In the genomic region with DNA sequence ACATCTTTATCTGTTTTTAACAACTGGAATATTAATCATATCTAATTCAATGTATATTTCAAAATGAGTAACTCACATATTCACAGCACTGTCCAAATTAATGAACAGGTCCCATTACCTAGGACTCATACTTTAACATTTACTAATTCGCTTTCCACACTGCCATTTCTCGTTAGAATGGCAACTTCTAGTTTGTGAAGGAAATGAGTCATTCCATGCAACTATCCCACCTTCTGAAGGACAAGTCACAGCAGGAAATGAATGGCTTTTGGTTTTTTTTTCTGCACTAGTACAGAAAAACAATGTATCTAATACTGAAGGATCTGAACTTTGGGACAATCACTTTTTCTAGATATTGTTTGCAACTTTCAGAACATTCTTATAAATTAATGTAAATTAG, we compare ENCODE assay signal across 12 cellular contexts. TPM values are rescaled to one million over a fixed set of nuclear protein-coding genes. Genes with fewer than 3 reads are reported as not detected.
DNase-seq lines count a peak whose midpoint lies in the region; ATAC-seq, FAIRE-seq and TF ChIP-seq lines count a peak whose summit lies in the region.
"Had no signal": no experiment of that assay in that cellular context is flagged by ENCODE, and none has a peak within 500 bp of the region (broad histone marks: within the 10 kb centered on the region; RNA-seq: fewer than 3 reads in every experiment).

No MANE protein-coding gene starts in this region.

- no peak overlapping the region for H3K27ac Mint-ChIP-seq in activated CD4-positive, alpha-beta T cell treated with anti-CD3 and anti-CD28 coated beads for 36 hours
- no peak overlapping the region for H3K27ac Mint-ChIP-seq in H9

- H2BK12ac ChIP-seq in H9 (ENCODE audit: insufficient read length, low read depth, low read length): no peak overlapping the region

- H2AFZ ChIP-seq in mammary epithelial cell (ENCODE audit: low read depth, low read length): no peak overlapping the region
- no peak overlapping the region for H2AFZ ChIP-seq in smooth muscle cell (ENCODE audit: low read depth)
- no peak overlapping the region for H2AFZ ChIP-seq in H9 (ENCODE audit: low read length)

- H3K4me1 ChIP-seq in mammary epithelial cell (ENCODE audit: insufficient read depth, low read length) (peaks cover 48% of the 10 kb centered on the region), smooth muscle cell (ENCODE audit: low read depth) (peaks cover 57% of the 10 kb centered on the region), gastroesophageal sphincter (peaks cover 0 to 34% (median 7%) of the 10 kb centered on the region in 3 donors), H9 (ENCODE audit: insufficient read depth, low read length) (peaks cover 11% of the 10 kb centered on the region; the same call in 1 of the 2 replicates)

- dilution Hi-C loops in mammary epithelial cell (cut with HindIII; ENCODE audit: low sequenced_read_pairs): no loop called here

- POLR2A ChIA-PET in activated CD4-positive, alpha-beta T cell treated with anti-CD3 and anti-CD28 coated beads for 36 hours (lab: Charles Lee): no interaction called here

- H3F3A ChIP-seq in smooth muscle cell (ENCODE audit: low read depth): no peaks in the 10 kb centered on the region

- peaks cover 4% of the 10 kb centered on the region for H3K79me1 ChIP-seq in H9 (ENCODE audit: insufficient read depth, low read depth, low read length, poor library complexity, severe bottlenecking)

- no peaks in the 10 kb centered on the region for H3K9me3 ChIP-seq in mammary epithelial cell (replicated peaks; ENCODE audit: insufficient read depth, low read length)
- no peaks in the 10 kb centered on the region for H3K9me3 ChIP-seq in smooth muscle cell (replicated peaks; ENCODE audit: low read depth)
- no peaks in the 10 kb centered on the region for H3K9me3 ChIP-seq in gastroesophageal sphincter
- no peaks in the 10 kb centered on the region for H3K9me3 ChIP-seq in H9 (ENCODE audit: control insufficient read depth, low read depth, low read length)

- H3K27me3 Mint-ChIP-seq in activated CD4-positive, alpha-beta T cell treated with anti-CD3 and anti-CD28 coated beads for 36 hours: peaks cover 2% of the 10 kb centered on the region
- H3K27me3 Mint-ChIP-seq in H9 (ENCODE audit: low read depth): no peaks in the 10 kb centered on the region

- H2BK15ac ChIP-seq in H9 (ENCODE audit: low read depth, low read length): no peak overlapping the region

- H3K9me3 Mint-ChIP-seq in activated CD4-positive, alpha-beta T cell treated with anti-CD3 and anti-CD28 coated beads for 36 hours (ENCODE audit: low read depth): peaks cover 2% of the 10 kb centered on the region
- peaks cover 0 to 3% of the 10 kb centered on the region in 2 experiments; a peak in 1 of 5 replicates for H3K9me3 Mint-ChIP-seq in H9

- no peak for TF ChIP-seq EP300 in gastroesophageal sphincter (IDR thresholded peaks at IDR 0.05)

- TF ChIP-seq CTCF in mammary epithelial cell (conservative IDR thresholded peaks at IDR 0.05 in 1 of 2, IDR thresholded peaks at IDR 0.05 in 1 of 2; ENCODE audit: extremely low read depth in 1 of 2, insufficient read depth in 1 of 2, low read depth in 1 of 2, low read length in 2 of 2) (no peak), smooth muscle cell (IDR thresholded peaks at IDR 0.05; ENCODE audit: borderline replicate concordance, insufficient read depth, poor library complexity, severe bottlenecking) (no peak), gastroesophageal sphincter (IDR thresholded peaks at IDR 0.05) (no peak), H9 (conservative IDR thresholded peaks at IDR 0.05) (no peak)

- no peak overlapping the region for H4K5ac ChIP-seq in H9 (ENCODE audit: insufficient read length, low read depth, low read length)

- peak overlapping the region; percentile 86 for H3K27ac ChIP-seq in mammary epithelial cell (ENCODE audit: insufficient read depth, low read depth, low read length)
- peak overlapping the region; percentile 72 for H3K27ac ChIP-seq in smooth muscle cell (ENCODE audit: low read depth)
- no peak overlapping the region for H3K27ac ChIP-seq in gastroesophageal sphincter
- H3K27ac ChIP-seq in H9 (ENCODE audit: insufficient read length, low read depth, low read length): no peak overlapping the region

- 4% methylated on average over 2 of the region's 2 CpGs for WGBS in mammary epithelial cell (ENCODE audit: low coverage, missing lambda C conversion rate)
- WGBS in smooth muscle cell (ENCODE audit: low lambda C conversion rate): 9% methylated on average over 2 of the region's 2 CpGs
- WGBS in gastroesophageal sphincter (ENCODE audit: low coverage in 1 of 2), 2 donors: 29 to 54% methylated on average over 2 of the region's 2 CpGs
- WGBS in H9 (ENCODE audit: extremely low coverage, insufficient read length, low lambda C conversion rate): no CpG with 5 or more reads among the region's 2 CpGs

- CTCF ChIA-PET in activated CD4-positive, alpha-beta T cell treated with anti-CD3 and anti-CD28 coated beads for 36 hours (lab: Charles Lee): interaction anchor here (1.0 kb wide), 1 partner anchor 166 kb away, joined by 3 read pairs; no protein-coding TSS in a partner anchor
- CTCF ChIA-PET in mammary epithelial cell (lab: Charles Lee; ENCODE audit: low non-redundant PET): no interaction called here

- H3K36me3 Mint-ChIP-seq in activated CD4-positive, alpha-beta T cell treated with anti-CD3 and anti-CD28 coated beads for 36 hours (ENCODE audit: low read depth): peaks cover 2% of the 10 kb centered on the region
- H3K36me3 Mint-ChIP-seq in H9 (ENCODE audit: insufficient read depth in 1 of 3, low read depth in 3 of 3): peaks cover 0 to 4% (median 0%) of the 10 kb centered on the region in 3 experiments; a peak in 5 of 7 replicates

- DNase-seq in activated CD4-positive, alpha-beta T cell treated with anti-CD3 and anti-CD28 coated beads for 36 hours: no peak
- no peak for DNase-seq in activated CD4-positive, alpha-beta T cell treated with anti-CD3 and anti-CD28 coated beads, Interleukin-2, amount 50 U/mL, for 48 hours
- peak; percentile 31 for DNase-seq in HTR-8/SVneo (ENCODE audit: insufficient read length, low spot score)
- DNase-seq in mammary epithelial cell: peak; percentile 91
- no peak for DNase-seq in smooth muscle cell (lab: John Stamatoyannopoulos, UW; ENCODE audit: unreplicated experiment)
- DNase-seq in H9: no peak
- DNase-seq in activated CD4-positive, alpha-beta T cell treated with anti-CD3 and anti-CD28 coated beads for 48 hours: no peak
- DNase-seq: stimulated activated CD4-positive, alpha-beta T cell treated with anti-CD3 and anti-CD28 coated beads, Interleukin-4, amount 100 ng/mL, for 24 hours had no signal

- H2BK20ac ChIP-seq in H9 (ENCODE audit: low read depth, low read length, poor library complexity, severe bottlenecking): no peak overlapping the region

- peak; percentile 90 for ATAC-seq in activated CD4-positive, alpha-beta T cell treated with anti-CD3 and anti-CD28 coated beads for 36 hours
- no peak for ATAC-seq in gastroesophageal sphincter
- ATAC-seq: HepG2 had no signal

- no peak overlapping the region for H3K18ac ChIP-seq in H9 (ENCODE audit: insufficient read length, low read depth, low read length)

- no peak overlapping the region for H3K23ac ChIP-seq in H9 (ENCODE audit: insufficient read length, low read depth, low read length)

- H2AK5ac ChIP-seq in H9 (ENCODE audit: insufficient read length, low read length): no peak overlapping the region

- no peak overlapping the region for H2BK5ac ChIP-seq in H9 (ENCODE audit: insufficient read length, low read length)

- no peak overlapping the region for H3K4ac ChIP-seq in H9 (ENCODE audit: low read depth, low read length)

- intact Hi-C loops in activated CD4-positive, alpha-beta T cell treated with anti-CD3 and anti-CD28 coated beads for 36 hours (cut with DNase I, micrococcal nuclease): loop anchor here in 1 of 2 experiments (2.0 kb wide), 1 partner anchor 29 kb away; the partner anchor contains the start of gene MOB3B
- intact Hi-C loops in mammary epithelial cell (cut with micrococcal nuclease): loop anchor here (1.0 to 5.0 kb wide), 3 partner anchors 21 to 72 kb away; partner anchors contain the start of gene MOB3B

- no TSS peak for BruUV-seq in mammary epithelial cell (replicated peaks; lab: Mats Ljungman, UMichigan)

- H3K79me2 ChIP-seq in mammary epithelial cell (ENCODE audit: insufficient read depth, low read length) (peaks cover 72% of the 10 kb centered on the region), smooth muscle cell (ENCODE audit: low read depth) (no peaks in the 10 kb centered on the region), H9 (ENCODE audit: insufficient read depth, low read length) (no peaks in the 10 kb centered on the region; the same call in 1 of the 2 replicates)

- H3K56ac ChIP-seq in H9 (ENCODE audit: insufficient read length, low read depth, low read length): no peak overlapping the region

- H3K4me3 ChIP-seq in mammary epithelial cell (replicated peaks in 1 of 3; ENCODE audit: insufficient read depth in 1 of 3, low read depth in 2 of 3, low read length in 3 of 3) (peak overlapping the region in 2 of 3 experiments; percentile 15 to 23), smooth muscle cell (no peak overlapping the region), gastroesophageal sphincter (no peak overlapping the region)
- H3K4me3 ChIP-seq: lung had no signal

- no peak for FAIRE-seq in HTR-8/SVneo (lab: Jason Lieb, UNC)
- FAIRE-seq: A204.1, HepG2 had no signal

- no peak overlapping the region for H4K8ac ChIP-seq in H9 (replicated peaks; ENCODE audit: insufficient read length, low read depth, low read length)

- no peak for TF ChIP-seq POLR2A in gastroesophageal sphincter (IDR thresholded peaks at IDR 0.05)

- H3K27me3 ChIP-seq in mammary epithelial cell (ENCODE audit: insufficient read depth, low read length) (no peaks in the 10 kb centered on the region), smooth muscle cell (ENCODE audit: low read depth) (no peaks in the 10 kb centered on the region), gastroesophageal sphincter (no peaks in the 10 kb centered on the region), H9 (ENCODE audit: insufficient read depth, low read length) (no peaks in the 10 kb centered on the region)

- H3T11ph ChIP-seq in H9 (ENCODE audit: low read length): no peak overlapping the region

- no peak overlapping the region for H3K14ac ChIP-seq in H9 (ENCODE audit: insufficient read depth, low read length)

- peaks cover 19% of the 10 kb centered on the region for H3K4me1 Mint-ChIP-seq in activated CD4-positive, alpha-beta T cell treated with anti-CD3 and anti-CD28 coated beads for 36 hours
- peaks cover 55 to 62% of the 10 kb centered on the region in 2 experiments for H3K4me1 Mint-ChIP-seq in H9

- H3K36me3 ChIP-seq in mammary epithelial cell (ENCODE audit: insufficient read depth, low read length) (no peaks in the 10 kb centered on the region), smooth muscle cell (ENCODE audit: low read depth) (no peaks in the 10 kb centered on the region), gastroesophageal sphincter (no peaks in the 10 kb centered on the region)

- no peaks in the 10 kb centered on the region for H3K23me2 ChIP-seq in H9 (ENCODE audit: insufficient read length, low read depth, low read length, poor library complexity, severe bottlenecking)

- H4K20me1 ChIP-seq in mammary epithelial cell (ENCODE audit: insufficient read depth, low read length) (no peaks in the 10 kb centered on the region), smooth muscle cell (ENCODE audit: low read depth) (no peaks in the 10 kb centered on the region), H9 (ENCODE audit: control insufficient read depth, insufficient read depth, insufficient read length) (no peaks in the 10 kb centered on the region)

- in situ Hi-C loops in mammary epithelial cell (cut with MboI; ENCODE audit: low sequenced_read_pairs in 2 of 2): no loop called here

- no peak overlapping the region for H3K9ac ChIP-seq in mammary epithelial cell (ENCODE audit: insufficient read depth, low read length)
- H3K9ac ChIP-seq in smooth muscle cell (ENCODE audit: low read depth): no peak overlapping the region
- H3K9ac ChIP-seq in H9 (ENCODE audit: extremely low read depth, insufficient read length, low read length): no peak overlapping the region

- H3K4me2 ChIP-seq in mammary epithelial cell (ENCODE audit: insufficient read depth, low read depth, low read length) (peak overlapping the region; percentile 77), smooth muscle cell (peak overlapping the region; percentile 40), H9 (ENCODE audit: insufficient read depth, insufficient read length, low read length) (no peak overlapping the region)

- no peak overlapping the region for H3K4me3 Mint-ChIP-seq in activated CD4-positive, alpha-beta T cell treated with anti-CD3 and anti-CD28 coated beads for 36 hours
- no peak overlapping the region for H3K4me3 Mint-ChIP-seq in H9

- no peak overlapping the region for H2BK120ac ChIP-seq in H9 (ENCODE audit: low read depth, low read length, poor library complexity, severe bottlenecking)

- no peak overlapping the region for H4K91ac ChIP-seq in H9 (ENCODE audit: insufficient read length, low read depth, low read length)

RNA-seq across cellular contexts. Expression of gene IFNK, which starts 24.6 kb away (rescaled TPM):
- not detected for total RNA-seq in activated CD4-positive, alpha-beta T cell treated with anti-CD3 and anti-CD28 coated beads for 36 hours
- total RNA-seq in mammary epithelial cell (not detected), smooth muscle cell (not detected in 2 replicates), gastroesophageal sphincter (not detected), H9 (2021) (not detected in 2 replicates)
- polyA plus RNA-seq in mammary epithelial cell (not detected), smooth muscle cell (not detected in 2 replicates)
- polyA minus RNA-seq in mammary epithelial cell: not detected
- total RNA-seq: HepG2, lung had no signal
- polyA plus RNA-seq: HepG2, lung had no signal

RNA-seq across cellular contexts. Expression of gene MOB3B, which starts 30.1 kb away (rescaled TPM):
- total RNA-seq in activated CD4-positive, alpha-beta T cell treated with anti-CD3 and anti-CD28 coated beads for 36 hours: under 1 TPM; 0.80 to 0.88 TPM
- 10 to 100 TPM; 18.8 to 19.3 TPM for total RNA-seq in mammary epithelial cell
- 14.9 TPM for polyA plus RNA-seq in mammary epithelial cell
- 27.4 TPM for polyA minus RNA-seq in mammary epithelial cell
- total RNA-seq in smooth muscle cell: 3.0 and 5.8 TPM in 2 replicates
- 1.7 and 4.1 TPM in 2 replicates for polyA plus RNA-seq in smooth muscle cell
- 10 to 100 TPM; 10.2 to 12.4 (median 11.6) TPM for total RNA-seq in gastroesophageal sphincter
- 9.8 and 10.6 TPM in 2 replicates for total RNA-seq in H9 (2021)

Comparison
In these comparisons a context has a peak if more than half of its experiments do, and no peak if none do; other contexts are left out.
1. DNase-seq: peak in HTR-8/SVneo (single experiment) and mammary epithelial cell (single experiment); none in activated CD4-positive, alpha-beta T cell treated with anti-CD3 and anti-CD28 coated beads for 36 hours (single experiment), activated CD4-positive, alpha-beta T cell treated with anti-CD3 and anti-CD28 coated beads, Interleukin-2, amount 50 U/mL, for 48 hours (0 of 2), smooth muscle cell (single experiment), H9 (single experiment) and activated CD4-positive, alpha-beta T cell treated with anti-CD3 and anti-CD28 coated beads for 48 hours (single experiment).
2. H3K27ac ChIP-seq: peak in mammary epithelial cell (single experiment) and smooth muscle cell (single experiment); none in gastroesophageal sphincter (0 of 4) and H9 (single experiment).
3. H3K4me3 ChIP-seq: peak in mammary epithelial cell (2 of 3); none in smooth muscle cell (single experiment) and gastroesophageal sphincter (0 of 2).